ENCODE assay signal across 25 cellular contexts in the genomic region with DNA sequence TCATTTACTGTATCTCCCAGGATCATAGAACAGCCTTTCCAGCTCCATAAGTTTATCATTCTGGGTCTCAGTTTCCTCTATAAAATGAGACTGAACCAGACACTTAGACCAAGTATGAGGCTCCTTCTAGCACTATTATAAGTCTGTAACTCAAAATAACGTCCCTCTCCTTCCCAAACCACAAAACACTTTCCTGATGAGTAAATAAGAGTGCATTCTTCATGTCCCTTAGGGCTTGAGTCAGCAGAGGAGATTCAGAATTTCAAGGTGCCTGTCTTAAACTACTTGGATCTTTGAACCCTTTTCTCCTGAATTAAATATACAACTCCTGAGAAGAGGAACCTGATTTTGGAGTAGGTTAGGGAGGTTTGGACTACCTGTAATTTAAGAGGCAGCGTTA.
"Had no signal": no experiment of that assay in that cellular context is flagged by ENCODE, and none has a peak within 500 bp of the region (broad histone marks: within the 10 kb centered on the region; RNA-seq: fewer than 3 reads in every experiment).

No MANE protein-coding gene starts in this region.

- H3K36me3 Mint-ChIP-seq: activated CD4-positive, alpha-beta memory T cell treated with anti-CD3 and anti-CD28 coated beads for 36 hours; mesothelial cell of epicardium; stimulated activated effector memory CD8-positive, alpha-beta T cell treated with anti-CD3 and anti-CD28 coated beads, Interleukin-12 subunit alpha, Interleukin-12 subunit beta, amount 100 ng/mL, for 72 hours had no signal

- DNase-seq: activated CD4-positive, alpha-beta memory T cell treated with anti-CD3 and anti-CD28 coated beads for 36 hours; activated CD4-positive, alpha-beta T cell treated with anti-CD3 and anti-CD28 coated beads for 48 hours; activated gamma-delta T cell; activated naive CD4-positive, alpha-beta T cell treated with anti-CD3 and anti-CD28 coated beads, Interleukin-2, amount 50 U/mL, for 16 hours; activated naive CD8-positive, alpha-beta T cell treated with anti-CD3 and anti-CD28 coated beads, Interleukin-2, amount 50 U/mL, for 24 hours; caudate nucleus; effector CD4-positive, alpha-beta T cell; erythroblast; foreskin melanocyte; glutamatergic neuron; hippocampal formation; kidney glomerular epithelial cell; left lung; nephron progenitor cell; pancreas; right cardiac atrium; stimulated activated CD4-positive, alpha-beta T cell treated with anti-CD3 and anti-CD28 coated beads, Interleukin-2, amount 100 ng/mL, for 24 hours; stimulated activated naive CD8-positive, alpha-beta T cell treated with anti-CD3 and anti-CD28 coated beads, Interleukin-15, amount 100 ng/mL, for 72 hours; T1000; tibial artery had no signal

- ATAC-seq: activated naive CD8-positive, alpha-beta T cell treated with anti-CD3 and anti-CD28 coated beads, Interleukin-2, amount 50 U/mL, for 24 hours; left lung; pancreas; right cardiac atrium; stimulated activated effector memory CD8-positive, alpha-beta T cell treated with anti-CD3 and anti-CD28 coated beads, Interleukin-12 subunit alpha, Interleukin-12 subunit beta, amount 100 ng/mL, for 72 hours; stimulated activated naive CD8-positive, alpha-beta T cell treated with anti-CD3 and anti-CD28 coated beads, Interleukin-15, amount 100 ng/mL, for 72 hours had no signal

- H3K4me1 Mint-ChIP-seq: activated naive CD8-positive, alpha-beta T cell treated with anti-CD3 and anti-CD28 coated beads, Interleukin-2, amount 50 U/mL, for 24 hours; mesothelial cell of epicardium; nephron progenitor cell; stimulated activated effector memory CD8-positive, alpha-beta T cell treated with anti-CD3 and anti-CD28 coated beads, Interleukin-12 subunit alpha, Interleukin-12 subunit beta, amount 100 ng/mL, for 72 hours; stimulated activated naive CD8-positive, alpha-beta T cell treated with anti-CD3 and anti-CD28 coated beads, Interleukin-15, amount 100 ng/mL, for 72 hours had no signal

- H3K9me3 Mint-ChIP-seq: activated CD4-positive, alpha-beta memory T cell treated with anti-CD3 and anti-CD28 coated beads for 36 hours; activated naive CD8-positive, alpha-beta T cell treated with anti-CD3 and anti-CD28 coated beads, Interleukin-2, amount 50 U/mL, for 24 hours; dendritic cell treated with granulocyte-macrophage colony-stimulating factor and Interleukin-4, amounts not matched to agents 40 ng/mL and 50 ng/mL, for 4 days; stimulated activated effector memory CD8-positive, alpha-beta T cell treated with anti-CD3 and anti-CD28 coated beads, Interleukin-12 subunit alpha, Interleukin-12 subunit beta, amount 100 ng/mL, for 72 hours had no signal

- H3K4me3 Mint-ChIP-seq: activated CD4-positive, alpha-beta memory T cell treated with anti-CD3 and anti-CD28 coated beads for 36 hours; activated naive CD8-positive, alpha-beta T cell treated with anti-CD3 and anti-CD28 coated beads, Interleukin-2, amount 50 U/mL, for 24 hours; brain; dendritic cell treated with granulocyte-macrophage colony-stimulating factor and Interleukin-4, amounts not matched to agents 40 ng/mL and 50 ng/mL, for 4 days; mesothelial cell of epicardium; nephron progenitor cell; stimulated activated effector memory CD8-positive, alpha-beta T cell treated with anti-CD3 and anti-CD28 coated beads, Interleukin-12 subunit alpha, Interleukin-12 subunit beta, amount 100 ng/mL, for 72 hours; stimulated activated naive CD8-positive, alpha-beta T cell treated with anti-CD3 and anti-CD28 coated beads, Interleukin-15, amount 100 ng/mL, for 72 hours had no signal

- H3K27me3 Mint-ChIP-seq: activated naive CD8-positive, alpha-beta T cell treated with anti-CD3 and anti-CD28 coated beads, Interleukin-2, amount 50 U/mL, for 24 hours; dendritic cell treated with granulocyte-macrophage colony-stimulating factor and Interleukin-4, amounts not matched to agents 40 ng/mL and 50 ng/mL, for 4 days; stimulated activated naive CD8-positive, alpha-beta T cell treated with anti-CD3 and anti-CD28 coated beads, Interleukin-15, amount 100 ng/mL, for 72 hours had no signal

- H3K4me1 ChIP-seq: left lung, pancreas, tibial artery had no signal

- H3K27me3 ChIP-seq: left lung, tibial artery had no signal

- H3K4me3 ChIP-seq: left lung, pancreas, tibial artery had no signal

- H3K27ac ChIP-seq: left lung, pancreas, tibial artery had no signal

- H3K9me3 ChIP-seq: left lung, pancreas, tibial artery had no signal

- H3K36me3 ChIP-seq: left lung, pancreas, tibial artery had no signal

- H3K27ac Mint-ChIP-seq: activated CD4-positive, alpha-beta memory T cell treated with anti-CD3 and anti-CD28 coated beads for 36 hours; activated naive CD8-positive, alpha-beta T cell treated with anti-CD3 and anti-CD28 coated beads, Interleukin-2, amount 50 U/mL, for 24 hours; brain; dendritic cell treated with granulocyte-macrophage colony-stimulating factor and Interleukin-4, amounts not matched to agents 40 ng/mL and 50 ng/mL, for 4 days; mesothelial cell of epicardium; nephron progenitor cell; stimulated activated effector memory CD8-positive, alpha-beta T cell treated with anti-CD3 and anti-CD28 coated beads, Interleukin-12 subunit alpha, Interleukin-12 subunit beta, amount 100 ng/mL, for 72 hours; stimulated activated naive CD8-positive, alpha-beta T cell treated with anti-CD3 and anti-CD28 coated beads, Interleukin-15, amount 100 ng/mL, for 72 hours had no signal

- FAIRE-seq: endometrium, pancreas had no signal
